24 cellular contexts compared by ENCODE assay signal in genomic region chr2:43906448-43907122, GRCh38.
A peak's percentile ranks its signal among the peaks of the same experiment; 100 is the strongest.
DNase-seq lines count a peak whose midpoint lies in the region; ATAC-seq and TF ChIP-seq lines count a peak whose summit lies in the region.
"Had no signal": no experiment of that assay in that cellular context is flagged by ENCODE, and none has a peak within 500 bp of the region (broad histone marks: within the 10 kb centered on the region; RNA-seq: fewer than 3 reads in every experiment).

No MANE protein-coding gene starts in this region.

- no peak overlapping the region for H3K4me3 Mint-ChIP-seq in neural progenitor cell
- H3K4me3 Mint-ChIP-seq: natural killer cell; stimulated activated effector memory CD8-positive, alpha-beta T cell treated with anti-CD3 and anti-CD28 coated beads, Interleukin-12 subunit alpha, Interleukin-12 subunit beta, amount 100 ng/mL, for 72 hours had no signal

- H3K9me3 ChIP-seq in SJSA1 (replicated peaks) (no peaks in the 10 kb centered on the region), neural progenitor cell (ENCODE audit: low read depth) (no peaks in the 10 kb centered on the region)
- H3K9me3 ChIP-seq: gastrocnemius medialis, lower lobe of right lung, mucosa of descending colon, ovary, suprapubic skin had no signal

- no peak for DNase-seq in SJSA1 (ENCODE audit: low read depth in 1 of 2, low spot score in 2 of 2)
- DNase-seq in brain microvascular endothelial cell, result no peak
- peak; percentile 7 for DNase-seq in neural progenitor cell (ENCODE audit: low spot score)
- no peak for DNase-seq in NCI-H2227 treated with DMSO at 0.1 percent for 48 hours (lab: John Stamatoyannopoulos, UW)
- DNase-seq: activated CD4-positive, alpha-beta T cell treated with anti-CD3 and anti-CD28 coated beads, Interleukin-2, amount 50 U/mL, for 4 hours; activated CD8-positive, alpha-beta memory T cell treated with anti-CD3 and anti-CD28 coated beads, Interleukin-2, amount 50 U/mL, for 4 hours; activated naive CD4-positive, alpha-beta T cell treated with anti-CD3 and anti-CD28 coated beads, Interleukin-2, amount 50 U/mL, for 16 hours; EL; gastrocnemius medialis; kidney glomerular epithelial cell; lower lobe of right lung; mucosa of descending colon; natural killer cell; NCI-H2107; NCI-H446; NCI-H774; ovary; SIG-M5 had no signal

- no peaks in the 10 kb centered on the region for H3K27me3 Mint-ChIP-seq in neural progenitor cell (ENCODE audit: insufficient read depth, low read depth)

- H3K9me3 Mint-ChIP-seq in neural progenitor cell, result no peaks in the 10 kb centered on the region
- H3K9me3 Mint-ChIP-seq: natural killer cell; stimulated activated effector memory CD8-positive, alpha-beta T cell treated with anti-CD3 and anti-CD28 coated beads, Interleukin-12 subunit alpha, Interleukin-12 subunit beta, amount 100 ng/mL, for 72 hours had no signal

- H3K27me3 ChIP-seq in ACC112 (ENCODE audit: insufficient read depth, low read length) (no peaks in the 10 kb centered on the region), SJSA1 (replicated peaks) (no peaks in the 10 kb centered on the region), brain microvascular endothelial cell (replicated peaks) (no peaks in the 10 kb centered on the region), neural progenitor cell (no peaks in the 10 kb centered on the region)
- H3K27me3 ChIP-seq: cardiac muscle cell, gastrocnemius medialis, ovary, suprapubic skin had no signal

- H3K4me1 ChIP-seq in ACC112 (ENCODE audit: control insufficient read depth, insufficient read depth, low read length, unreplicated experiment) (peaks cover 13% of the 10 kb centered on the region), SJSA1 (replicated peaks) (peaks cover 12% of the 10 kb centered on the region), neural progenitor cell (peaks cover 10% of the 10 kb centered on the region)
- H3K4me1 ChIP-seq: gastrocnemius medialis, lower lobe of right lung, suprapubic skin had no signal

- 0 out of 2 replicates have a peak overlapping the region, but pooled peaks have one; percentile 13 for H3K4me3 ChIP-seq in ACC112 (ENCODE audit: low read depth, low read length)
- no peak overlapping the region for H3K4me3 ChIP-seq in SJSA1
- no peak overlapping the region for H3K4me3 ChIP-seq in brain microvascular endothelial cell (ENCODE audit: low read depth, low read length)
- H3K4me3 ChIP-seq in neural progenitor cell, result no peak overlapping the region
- H3K4me3 ChIP-seq: cardiac muscle cell, gastrocnemius medialis, lower lobe of right lung, mucosa of descending colon, ovary, suprapubic skin had no signal

- no peak overlapping the region for H2AFZ ChIP-seq in ACC112 (ENCODE audit: low read length, unreplicated experiment)
- H2AFZ ChIP-seq in neural progenitor cell (replicated peaks), result no peak overlapping the region

- H3K9ac ChIP-seq in neural progenitor cell, result peak overlapping the region; percentile 6

- H3K4me2 ChIP-seq in neural progenitor cell, result no peak overlapping the region

- peak overlapping the region; percentile 61 for H3K27ac ChIP-seq in ACC112 (ENCODE audit: low read depth, low read length)
- H3K27ac ChIP-seq in SJSA1, result peak overlapping the region; percentile 50
- H3K27ac ChIP-seq in brain microvascular endothelial cell, result peak overlapping the region; percentile 58
- H3K27ac ChIP-seq in neural progenitor cell, result no peak overlapping the region
- H3K27ac ChIP-seq: cardiac muscle cell, gastrocnemius medialis, lower lobe of right lung, ovary, suprapubic skin had no signal

- TF ChIP-seq CTCF in brain microvascular endothelial cell (IDR thresholded peaks at IDR 0.05; ENCODE audit: low read depth, low read length, missing control alignments) (no peak), neural progenitor cell (IDR thresholded peaks at IDR 0.05) (no peak)

- H3K79me2 ChIP-seq in ACC112 (ENCODE audit: control insufficient read depth, insufficient read depth, low read length, unreplicated experiment) (no peaks in the 10 kb centered on the region), neural progenitor cell (ENCODE audit: low read depth) (no peaks in the 10 kb centered on the region)

- ATAC-seq in HG03039 (IDR thresholded peaks at IDR 0.05; ENCODE audit: unreplicated experiment) (no peak), GM19324 (IDR thresholded peaks at IDR 0.05; ENCODE audit: low FRiP score, unreplicated experiment) (no peak)
- ATAC-seq: gastrocnemius medialis; lower lobe of right lung; mucosa of descending colon; natural killer cell; stimulated activated effector memory CD8-positive, alpha-beta T cell treated with anti-CD3 and anti-CD28 coated beads, Interleukin-12 subunit alpha, Interleukin-12 subunit beta, amount 100 ng/mL, for 72 hours had no signal

- no peaks in the 10 kb centered on the region for H4K20me1 ChIP-seq in neural progenitor cell (ENCODE audit: low read depth)

- no peak overlapping the region for H3K27ac Mint-ChIP-seq in neural progenitor cell
- H3K27ac Mint-ChIP-seq: natural killer cell; stimulated activated effector memory CD8-positive, alpha-beta T cell treated with anti-CD3 and anti-CD28 coated beads, Interleukin-12 subunit alpha, Interleukin-12 subunit beta, amount 100 ng/mL, for 72 hours had no signal

- H3K4me1 Mint-ChIP-seq in neural progenitor cell, result no peaks in the 10 kb centered on the region
- H3K4me1 Mint-ChIP-seq: stimulated activated effector memory CD8-positive, alpha-beta T cell treated with anti-CD3 and anti-CD28 coated beads, Interleukin-12 subunit alpha, Interleukin-12 subunit beta, amount 100 ng/mL, for 72 hours had no signal

- peaks cover 25% of the 10 kb centered on the region for H3K36me3 Mint-ChIP-seq in neural progenitor cell
- H3K36me3 Mint-ChIP-seq: natural killer cell had no signal

- H3K36me3 ChIP-seq in ACC112 (ENCODE audit: insufficient read depth, low read length), result peaks cover 36% of the 10 kb centered on the region
- peaks cover 49% of the 10 kb centered on the region for H3K36me3 ChIP-seq in SJSA1
- H3K36me3 ChIP-seq in brain microvascular endothelial cell (replicated peaks), result peaks cover 17% of the 10 kb centered on the region
- peaks cover 16% of the 10 kb centered on the region for H3K36me3 ChIP-seq in neural progenitor cell
- H3K36me3 ChIP-seq: ovary had no signal

- in situ Hi-C loops in brain microvascular endothelial cell (cut with HindIII; ENCODE audit: low pct_ligation_motif_present, low sequenced_read_pairs), result no loop called here

- no peaks in the 10 kb centered on the region for H3F3A ChIP-seq in neural progenitor cell (ENCODE audit: low read depth)
